Comparison of ENCODE assay signal across 17 cellular contexts in the genomic region with DNA sequence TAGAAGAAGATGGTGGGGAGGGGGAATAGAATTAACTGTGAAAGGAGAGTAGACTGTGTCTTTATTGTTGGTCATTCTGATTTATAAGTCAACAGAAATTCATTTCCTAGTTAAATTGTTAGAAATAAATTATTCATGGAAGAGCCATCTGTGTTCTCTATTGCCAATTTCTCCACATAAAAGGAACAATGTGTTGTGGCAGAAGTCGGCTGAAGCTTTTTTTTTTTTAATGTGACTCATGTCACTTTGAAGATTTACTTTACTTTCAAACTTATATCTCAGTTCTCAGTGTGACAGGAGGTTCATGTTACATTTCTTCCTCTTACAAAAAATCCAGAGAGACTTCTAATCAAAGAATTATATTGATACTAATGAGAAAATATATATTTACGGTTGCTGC.
DNase-seq lines count a peak whose midpoint lies in the region; ATAC-seq and TF ChIP-seq lines count a peak whose summit lies in the region.
"Had no signal": no experiment of that assay in that cellular context is flagged by ENCODE, and none has a peak within 500 bp of the region (broad histone marks: within the 10 kb centered on the region; RNA-seq: fewer than 3 reads in every experiment).

No MANE protein-coding gene starts in this region.

- H3K27ac Mint-ChIP-seq in chondrocyte (ENCODE audit: unreplicated experiment) (peak overlapping the region; percentile 30), osteocyte (ENCODE audit: unreplicated experiment) (peak overlapping the region; percentile 79)
- H3K27ac Mint-ChIP-seq: B cell had no signal

- DNase-seq in DMS 273 (lab: John Stamatoyannopoulos, UW; ENCODE audit: unreplicated experiment) (peak; percentile 32), DMS 273 treated with DMSO at 0.1 percent for 48 hours (lab: John Stamatoyannopoulos, UW) (no peak), NCI-H69 (lab: John Stamatoyannopoulos, UW) (peak; percentile 14), chondrocyte (ENCODE audit: low spot score) (no peak), osteocyte (ENCODE audit: extremely low spot score, unreplicated experiment) (no peak), DMS79 (lab: John Stamatoyannopoulos, UW) (no peak)
- DNase-seq: Caco-2, EL, GOT3, NCI-H1048, NCI-H146, NCI-H2081 treated with DMSO at 0.1 percent for 48 hours, NCI-H510A, NCI-H774 had no signal

- H3K9me3 Mint-ChIP-seq in chondrocyte (ENCODE audit: low read depth) (no peaks in the 10 kb centered on the region), osteocyte (ENCODE audit: unreplicated experiment) (no peaks in the 10 kb centered on the region)

- H3K27me3 Mint-ChIP-seq in chondrocyte (ENCODE audit: low read depth) (no peaks in the 10 kb centered on the region), osteocyte (ENCODE audit: unreplicated experiment) (no peaks in the 10 kb centered on the region)

- H3K36me3 Mint-ChIP-seq in chondrocyte (ENCODE audit: low read depth) (no peaks in the 10 kb centered on the region), osteocyte (ENCODE audit: unreplicated experiment) (no peaks in the 10 kb centered on the region)

- no peak for ATAC-seq in HG02571 (IDR thresholded peaks at IDR 0.05; ENCODE audit: unreplicated experiment)
- ATAC-seq in HG02885 (IDR thresholded peaks at IDR 0.05; ENCODE audit: poor library complexity, unreplicated experiment), result no peak

- no peak for TF ChIP-seq CTCF in chondrocyte (IDR thresholded peaks at IDR 0.05)
- no peak for TF ChIP-seq CTCF in osteocyte (IDR thresholded peaks at IDR 0.05)

- H3K4me1 Mint-ChIP-seq in chondrocyte (ENCODE audit: low read depth) (peaks cover 12% of the 10 kb centered on the region), osteocyte (ENCODE audit: unreplicated experiment) (peaks cover 8% of the 10 kb centered on the region)
- H3K4me1 Mint-ChIP-seq: B cell had no signal

- H3K4me3 Mint-ChIP-seq in chondrocyte (ENCODE audit: unreplicated experiment) (no peak overlapping the region), osteocyte (ENCODE audit: unreplicated experiment) (no peak overlapping the region)
- H3K4me3 Mint-ChIP-seq: B cell had no signal

Comparison
In these comparisons a context has a peak if more than half of its experiments do, and no peak if none do; other contexts are left out.
1. DNase-seq: peak in DMS 273 (single experiment) and NCI-H69 (single experiment); none in DMS 273 treated with DMSO at 0.1 percent for 48 hours (single experiment), chondrocyte (single experiment), osteocyte (single experiment) and DMS79 (single experiment).